Comparison of ENCODE assay signal across 19 cellular contexts in the genomic region with DNA sequence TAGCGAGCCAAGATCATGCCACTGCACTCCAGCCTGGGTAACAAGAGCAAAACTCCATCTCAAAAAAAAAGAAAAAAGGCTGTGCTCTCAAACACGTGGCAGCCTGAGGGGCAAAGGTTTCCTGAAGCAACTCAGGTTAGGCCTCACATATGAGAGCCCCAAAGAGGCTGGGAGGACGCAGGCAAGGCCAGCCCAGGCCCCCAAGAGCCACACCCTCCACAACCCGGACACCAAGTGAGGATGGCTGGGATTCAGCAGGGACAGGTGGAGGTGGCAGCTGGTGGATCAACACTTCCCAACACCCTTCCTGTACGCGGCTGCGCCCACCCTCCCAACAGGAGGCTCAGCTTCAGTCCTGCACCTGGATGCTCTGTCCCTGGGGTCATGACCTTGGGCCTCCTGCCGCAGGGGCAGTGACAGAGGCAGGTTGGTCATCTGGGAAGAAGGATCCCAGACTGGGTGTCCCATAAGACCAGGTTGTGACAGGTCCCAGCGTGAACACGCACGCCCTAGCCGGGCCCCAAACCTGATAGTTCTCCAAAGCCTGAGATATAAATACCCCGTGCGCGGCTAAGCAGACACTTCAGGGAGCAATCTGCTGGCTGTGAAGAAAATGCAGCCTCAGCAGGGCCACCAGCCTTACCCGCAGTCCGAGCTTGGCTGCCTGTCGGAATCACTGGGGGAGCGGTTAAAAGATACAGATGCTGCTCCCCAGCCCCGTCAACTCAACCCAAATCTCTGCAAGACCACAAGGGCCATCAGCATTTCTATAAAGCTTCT.
DNase-seq lines count a peak whose midpoint lies in the region; ATAC-seq and TF ChIP-seq lines count a peak whose summit lies in the region.
"Had no signal": no experiment of that assay in that cellular context is flagged by ENCODE, and none has a peak within 500 bp of the region (broad histone marks: within the 10 kb centered on the region; RNA-seq: fewer than 3 reads in every experiment).

No MANE protein-coding gene starts in this region.

- H3K27me3 ChIP-seq in gastrocnemius medialis: no peaks in the 10 kb centered on the region
- H3K27me3 ChIP-seq: brain microvascular endothelial cell, left lung, thyroid gland had no signal

- peaks cover 0 to 5% of the 10 kb centered on the region in 2 donors for H3K4me1 ChIP-seq in gastrocnemius medialis
- H3K4me1 ChIP-seq: thyroid gland had no signal

- intact Hi-C loops in left ventricle myocardium superior (cut with micrococcal nuclease) (no loop called here), gastrocnemius medialis (cut with DNase I; ENCODE audit: low total_unique reads) (no loop called here)

- peaks cover 0 to 18% of the 10 kb centered on the region in 2 donors for H3K36me3 ChIP-seq in gastrocnemius medialis
- H3K36me3 ChIP-seq: thyroid gland had no signal

- no peak overlapping the region for H3K4me3 ChIP-seq in gastrocnemius medialis
- H3K4me3 ChIP-seq: left lung, smooth muscle cell, thyroid gland had no signal

- no peaks in the 10 kb centered on the region for H3K9me3 ChIP-seq in gastrocnemius medialis
- H3K9me3 ChIP-seq: left lung, SK-N-SH, thyroid gland had no signal

- no peak for TF ChIP-seq CTCF in gastrocnemius medialis (IDR thresholded peaks at IDR 0.05 in 4 of 5, conservative IDR thresholded peaks at IDR 0.05 in 1 of 5)

- DNase-seq in DMS 273 (lab: John Stamatoyannopoulos, UW; ENCODE audit: unreplicated experiment) (peak; percentile 61), DMS 273 treated with DMSO at 0.1 percent for 48 hours (lab: John Stamatoyannopoulos, UW) (no peak), SHP77 treated with DMSO at 0.1 percent for 48 hours (lab: John Stamatoyannopoulos, UW) (peak; percentile 37), left ventricle myocardium superior (peak; percentile 68), gastrocnemius medialis (no peak), COLO829 (ENCODE audit: low spot score) (no peak), NCI-H2029 (lab: John Stamatoyannopoulos, UW) (no peak)
- DNase-seq: activated naive CD4-positive, alpha-beta T cell treated with anti-CD3 and anti-CD28 coated beads, Interleukin-2, amount 50 U/mL, for 16 hours; activated T-cell treated with anti-CD3 and anti-CD28 coated beads, Interleukin-2, amount 50 U/mL, for 1 hour; brain microvascular endothelial cell; CD4-positive, CD25-positive, alpha-beta regulatory T cell; DND-41; effector memory CD4-positive, alpha-beta T cell; SK-N-SH; thyroid gland had no signal

- in situ Hi-C loops in gastrocnemius medialis (cut with MboI; ENCODE audit: low sequenced_read_pairs in 4 of 4): no loop called here

- no peak for TF ChIP-seq POLR2A in gastrocnemius medialis (IDR thresholded peaks at IDR 0.05)

- H3K27ac ChIP-seq in gastrocnemius medialis: peak overlapping the region in 1 of 4 donors; percentile 22
- H3K27ac ChIP-seq: 22Rv1, brain microvascular endothelial cell, left lung, thyroid gland had no signal

- ATAC-seq in left ventricle myocardium superior (peak; percentile 67), gastrocnemius medialis (peak; percentile 47 to 79), HG03565 (IDR thresholded peaks at IDR 0.05; ENCODE audit: unreplicated experiment) (no peak)
- ATAC-seq: left lung had no signal

Comparison
In these comparisons a context has a peak if more than half of its experiments do, and no peak if none do; other contexts are left out.
1. DNase-seq: peak in DMS 273 (single experiment), SHP77 treated with DMSO at 0.1 percent for 48 hours (single experiment) and left ventricle myocardium superior (single experiment); none in DMS 273 treated with DMSO at 0.1 percent for 48 hours (single experiment), gastrocnemius medialis (0 of 2), COLO829 (single experiment) and NCI-H2029 (single experiment).